8 cellular contexts compared by ENCODE assay signal in the genomic region with DNA sequence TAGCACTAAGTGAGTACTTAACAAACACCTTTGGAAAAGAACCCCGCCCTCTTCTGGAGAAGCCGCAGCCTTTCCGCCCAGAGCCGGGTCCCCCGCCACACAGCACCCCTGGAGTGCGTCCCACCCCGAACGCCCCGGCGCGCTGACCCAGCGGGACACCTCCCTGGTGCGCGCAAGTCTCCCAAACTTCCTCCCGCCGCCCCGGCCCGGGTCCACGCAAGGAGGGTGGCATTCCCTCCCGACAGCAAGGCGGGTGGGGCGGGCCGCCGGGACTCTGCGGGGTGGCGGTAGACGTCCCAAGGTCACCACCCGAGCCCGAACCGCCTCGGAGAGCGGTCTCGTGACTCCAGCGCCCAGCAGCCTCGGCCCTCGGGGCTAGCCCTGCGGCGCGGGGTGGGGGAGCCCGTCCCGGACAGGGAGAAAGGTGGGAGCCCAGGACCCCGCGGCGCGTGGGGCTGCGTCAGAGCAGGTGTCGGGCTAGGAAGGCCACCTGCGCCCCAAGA. TPM values are rescaled to one million over a fixed set of nuclear protein-coding genes. Genes with fewer than 3 reads are reported as not detected.
A peak's percentile ranks its signal among the peaks of the same experiment; 100 is the strongest.
DNase-seq lines count a peak whose midpoint lies in the region; ATAC-seq and TF ChIP-seq lines count a peak whose summit lies in the region.

No MANE protein-coding gene starts in this region.

- 0 out of 2 replicates have a peak overlapping the region, but pooled peaks have one; percentile 69 for H2AFZ ChIP-seq in OCI-LY3 (ENCODE audit: low read depth, low read length)

- peak overlapping the region; percentile 61 for H3K27ac Mint-ChIP-seq in activated naive CD8-positive, alpha-beta T cell

- H3K9ac ChIP-seq in OCI-LY3 (ENCODE audit: low read length) = peak overlapping the region; percentile 81

- peak overlapping the region; percentile 82 for H3K4me3 ChIP-seq in OCI-LY3 (ENCODE audit: low read length)
- peak overlapping the region; percentile 87 for H3K4me3 ChIP-seq in cardiac muscle cell
- peak overlapping the region; percentile 77 for H3K4me3 ChIP-seq in ovary

- no peaks in the 10 kb centered on the region for H3K36me3 Mint-ChIP-seq in activated naive CD8-positive, alpha-beta T cell

- H3K4me1 Mint-ChIP-seq in activated naive CD8-positive, alpha-beta T cell (ENCODE audit: low read depth) = peaks cover 37% of the 10 kb centered on the region

- peak overlapping the region; percentile 94 for H3K4me3 Mint-ChIP-seq in activated naive CD8-positive, alpha-beta T cell

- intact Hi-C loops in ovary (cut with DNase I) = no loop called here

- WGBS in ovary, 3 donors = 0 to 1% (median 0%) methylated on average over 30 to 48 of the region's 48 CpGs

- peak; percentile 36 for ATAC-seq in GM18867 (IDR thresholded peaks at IDR 0.05; ENCODE audit: unreplicated experiment)
- ATAC-seq in HG03039 (IDR thresholded peaks at IDR 0.05; ENCODE audit: unreplicated experiment) = peak; percentile 29

- H3K27ac ChIP-seq in OCI-LY3 (ENCODE audit: low read length) = peak overlapping the region; percentile 61
- H3K27ac ChIP-seq in cardiac muscle cell = peak overlapping the region; percentile 54
- peak overlapping the region; percentile 13 to 81 for H3K27ac ChIP-seq in ovary

- H4K20me1 ChIP-seq in OCI-LY3 (ENCODE audit: insufficient read depth, low read length) = peaks cover 28% of the 10 kb centered on the region

- H3K27me3 Mint-ChIP-seq in activated naive CD8-positive, alpha-beta T cell = no peaks in the 10 kb centered on the region

- H3K9me3 Mint-ChIP-seq in activated naive CD8-positive, alpha-beta T cell (ENCODE audit: low read depth) = no peaks in the 10 kb centered on the region

- H3K4me2 ChIP-seq in OCI-LY3 (ENCODE audit: low read length) = peak overlapping the region; percentile 91

- TF ChIP-seq POLR2A in ovary (IDR thresholded peaks at IDR 0.05) = no peak

- H3K27me3 ChIP-seq in OCI-LY3 (ENCODE audit: low read depth, low read length) (no peaks in the 10 kb centered on the region), cardiac muscle cell (peaks cover 26% of the 10 kb centered on the region), ovary (no peaks in the 10 kb centered on the region)

- no peak for TF ChIP-seq EP300 in ovary (IDR thresholded peaks at IDR 0.05)

- H3K79me2 ChIP-seq in OCI-LY3 (ENCODE audit: low read length) = peaks cover 52% of the 10 kb centered on the region

- H3K9me3 ChIP-seq in OCI-LY3 (ENCODE audit: insufficient read depth, low read length) (no peaks in the 10 kb centered on the region), cardiac muscle cell (ENCODE audit: low read depth) (no peaks in the 10 kb centered on the region), ovary (no peaks in the 10 kb centered on the region)

- TF ChIP-seq CTCF in OCI-LY3 (IDR thresholded peaks at IDR 0.05; ENCODE audit: low read depth, low read length) (no peak), cardiac muscle cell (IDR thresholded peaks at IDR 0.05; ENCODE audit: low read depth, low read length) (no peak), ovary (IDR thresholded peaks at IDR 0.05) (no peak)

- H3K4me1 ChIP-seq in OCI-LY3 (ENCODE audit: low read length) = peaks cover 10% of the 10 kb centered on the region
- no peaks in the 10 kb centered on the region for H3K4me1 ChIP-seq in cardiac muscle cell (ENCODE audit: low read depth)
- peaks cover 3% of the 10 kb centered on the region for H3K4me1 ChIP-seq in ovary (ENCODE audit: insufficient read depth)

- H3K36me3 ChIP-seq in OCI-LY3 (replicated peaks; ENCODE audit: low read depth, low read length) = peaks cover 4% of the 10 kb centered on the region
- peaks cover 3% of the 10 kb centered on the region for H3K36me3 ChIP-seq in cardiac muscle cell
- no peaks in the 10 kb centered on the region for H3K36me3 ChIP-seq in ovary

- peak; percentile 54 for DNase-seq in AG08395 (ENCODE audit: low spot score)
- peak in 1 of 2 donors; percentile 63 for DNase-seq in cardiac muscle cell (ENCODE audit: low read depth in 1 of 2, low spot score in 1 of 2)
- DNase-seq in ovary = peak; percentile 35 to 66 (median 55)
- DNase-seq in NCI-H2196 (lab: John Stamatoyannopoulos, UW; ENCODE audit: unreplicated experiment) = no peak

RNA-seq across cellular contexts. Expression of gene CCDC93, which starts 0.6 kb away (rescaled TPM):
- total RNA-seq in cardiac muscle cell (18.0 and 20.8 TPM in 2 replicates), ovary (10 to 100 TPM; 14.5 to 33.8 (median 26.4) TPM)
- polyA plus RNA-seq in cardiac muscle cell (16.9 and 17.0 TPM in 2 replicates), ovary (10 to 100 TPM; 10.3 to 25.4 TPM)
